In the genomic region with DNA sequence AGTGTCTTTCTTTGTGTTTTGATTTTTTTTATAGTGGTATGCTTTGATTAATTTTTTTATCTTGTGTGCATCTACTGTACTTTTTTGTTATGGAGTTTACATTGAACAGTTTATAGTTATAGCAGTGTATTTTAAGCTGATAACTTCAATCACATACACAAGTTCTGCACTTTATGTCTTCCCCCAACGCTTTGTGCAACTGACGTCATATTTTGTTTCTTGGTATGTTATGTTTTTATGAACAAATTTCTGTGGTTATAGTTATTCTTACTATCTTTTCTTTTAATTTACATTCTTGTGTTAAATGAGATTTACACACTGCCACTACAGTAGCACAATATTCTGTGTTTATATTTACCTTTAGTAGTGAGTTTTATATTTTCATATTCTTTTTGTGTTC, we compare ENCODE assay signal across 35 cellular contexts.
"Had no signal": no experiment of that assay in that cellular context is flagged by ENCODE, and none has a peak within 500 bp of the region (broad histone marks: within the 10 kb centered on the region; RNA-seq: fewer than 3 reads in every experiment).

No MANE protein-coding gene starts in this region.

- H3K9me3 ChIP-seq: MG63 had no signal

- H3K27ac ChIP-seq: KMS-11 had no signal

- H3K36me3 ChIP-seq: MG63 had no signal

- H3K9ac ChIP-seq: KMS-11 had no signal

- DNase-seq: Karpas-422, Kasumi-1, KG1, MG63, MM.1S, MV-4-11, NCI-H1048, NCI-H1092, NCI-H1092 treated with DMSO at 0.1 percent for 48 hours, NCI-H1105, NCI-H1105 treated with DMSO at 0.1 percent for 48 hours, NCI-H1417, NCI-H1417 treated with DMSO at 0.1 percent for 48 hours, NCI-H1436, NCI-H1436 treated with DMSO at 0.1 percent for 48 hours, NCI-H146, NCI-H1694, NCI-H1694 treated with DMSO at 0.1 percent for 48 hours, NCI-H187, NCI-H187 treated with DMSO at 0.1 percent for 48 hours, NCI-H1930, NCI-H2029, NCI-H2029 treated with DMSO at 0.1 percent for 48 hours, NCI-H2081, NCI-H2081 treated with DMSO at 0.1 percent for 48 hours, NCI-H2107, NCI-H2171, NCI-H2171 treated with DMSO at 0.1 percent for 48 hours, NCI-H2227 treated with DMSO at 0.1 percent for 48 hours, NCI-H226, NCI-H345, NCI-H446, NCI-H446 treated with DMSO at 0.1 percent for 48 hours, NCI-H510A had no signal

- H3K4me3 ChIP-seq: MG63 had no signal

- H3K27me3 ChIP-seq: MG63 had no signal

- H3K4me2 ChIP-seq: KMS-11 had no signal
